8 cellular contexts compared by ENCODE assay signal in genomic region chr11:62544521-62545436, GRCh38. TPM values are rescaled to one million over a fixed set of nuclear protein-coding genes. Genes with fewer than 3 reads are reported as not detected.
DNase-seq lines count a peak whose midpoint lies in the region; ATAC-seq and TF ChIP-seq lines count a peak whose summit lies in the region.

No MANE protein-coding gene starts in this region.

- H3K36me3 ChIP-seq in HEK293 (ENCODE audit: control insufficient read depth in 2 of 2, insufficient read depth in 1 of 2, low read length in 2 of 2): no peaks in the 10 kb centered on the region
- no peaks in the 10 kb centered on the region for H3K36me3 ChIP-seq in left ventricle myocardium inferior
- peaks cover 34% of the 10 kb centered on the region for H3K36me3 ChIP-seq in skeletal muscle satellite cell (ENCODE audit: insufficient read depth, low read length)

- H3K27ac ChIP-seq in HEK293 (ENCODE audit: extremely low read depth, low read depth, low read length) (peak overlapping the region; percentile 72; the same call in 1 of the 2 replicates), left ventricle myocardium inferior (replicated peaks) (peak overlapping the region; percentile 100)

- no peak for ATAC-seq in HG03378 (IDR thresholded peaks at IDR 0.05; ENCODE audit: unreplicated experiment)

- intact Hi-C loops in left ventricle myocardium inferior (cut with micrococcal nuclease): loop anchor here (5.0 to 10.0 kb wide), 3 partner anchors 37 to 150 kb away; no protein-coding TSS in a partner anchor

- H3K4me3 ChIP-seq in AG09309 (ENCODE audit: control insufficient read depth, low read depth, low read length): peak overlapping the region; percentile 98
- H3K4me3 ChIP-seq in HEK293 (ENCODE audit: low read depth, low read length): peak overlapping the region; percentile 76
- peak overlapping the region; percentile 100 for H3K4me3 ChIP-seq in left ventricle myocardium inferior
- H3K4me3 ChIP-seq in skeletal muscle satellite cell (ENCODE audit: low read length): peak overlapping the region; percentile 97

- CTCF ChIA-PET in HEK293 (lab: Yijun Ruan, JAX): interaction anchor here (1.0 to 8.8 kb wide), 7 partner anchors 14 to 151 kb away, joined by 3 to 188 read pairs (median 37); no protein-coding TSS in a partner anchor

- H3K27me3 ChIP-seq in left ventricle myocardium inferior (ENCODE audit: low read depth): no peaks in the 10 kb centered on the region
- no peaks in the 10 kb centered on the region for H3K27me3 ChIP-seq in skeletal muscle satellite cell (ENCODE audit: control insufficient read depth, insufficient read depth, low read length)

- DNase-seq in AG09309 (ENCODE audit: low read depth) (no peak), left ventricle myocardium inferior (peak; percentile 53), OCI-M2 (lab: John Stamatoyannopoulos, UW; ENCODE audit: unreplicated experiment) (no peak), NCI-H1092 (lab: John Stamatoyannopoulos, UW) (no peak)
- DNase-seq in activated effector memory CD4-positive, alpha-beta T cell treated with anti-CD3 and anti-CD28 coated beads, Interleukin-2, amount 50 U/mL, for 16 hours: peak; percentile 79

- H3K9me3 ChIP-seq in HEK293 (ENCODE audit: control insufficient read depth, insufficient read depth, low read depth, low read length) (no peaks in the 10 kb centered on the region), left ventricle myocardium inferior (replicated peaks) (no peaks in the 10 kb centered on the region), skeletal muscle satellite cell (replicated peaks; ENCODE audit: low read length) (no peaks in the 10 kb centered on the region)

- H3K9ac ChIP-seq in skeletal muscle satellite cell (ENCODE audit: low read depth, low read length): peak overlapping the region; percentile 95

- POLR2A ChIA-PET in HEK293 (lab: Yijun Ruan, JAX): interaction anchor here (0.7 to 4.8 kb wide), 11 partner anchors 11 to 127 kb away, joined by 3 to 53 read pairs (median 8); partner anchors contain the start of genes C11orf98, CSKMT, EEF1G and LBHD1

- H3K4me1 ChIP-seq in HEK293 (ENCODE audit: control insufficient read depth, insufficient read depth, low read length): peaks cover under 1% of the 10 kb centered on the region; the same call in 1 of the 2 replicates
- peaks cover 98% of the 10 kb centered on the region for H3K4me1 ChIP-seq in left ventricle myocardium inferior
- H3K4me1 ChIP-seq in skeletal muscle satellite cell (ENCODE audit: control insufficient read depth, insufficient read depth, low read length): peaks cover 54% of the 10 kb centered on the region

- H3K4me2 ChIP-seq in skeletal muscle satellite cell (ENCODE audit: low read length): peak overlapping the region; percentile 96

- TF ChIP-seq CTCF in AG09309 (IDR thresholded peaks at IDR 0.05; ENCODE audit: control insufficient read depth, insufficient read depth, low read depth, low read length, missing control alignments): no peak
- TF ChIP-seq CTCF in HEK293 (tag by site-specific recombination; IDR thresholded peaks at IDR 0.05): no peak
- TF ChIP-seq CTCF in left ventricle myocardium inferior (IDR thresholded peaks at IDR 0.05; ENCODE audit: borderline replicate concordance): no peak

TF ChIP-seq in HEK293, 187 proteins besides CTCF, POLR2A, EP300 and RAD21:
- TF ChIP-seq ZBTB10 (tag by site-specific recombination; IDR thresholded peaks at IDR 0.05) (peak; percentile 38; the same call in 1 of the 2 replicates), GLIS1 (tag by site-specific recombination; IDR thresholded peaks at IDR 0.05) (peak; percentile 81), SETDB1 (IDR thresholded peaks at IDR 0.05; ENCODE audit: insufficient read length, low read length) (no peak), ZNF335 (tag by site-specific recombination; conservative IDR thresholded peaks at IDR 0.05) (peak; percentile 96)

RNA-seq across cellular contexts. Expression of gene AHNAK, which starts 1.8 kb away (rescaled TPM):
- 290 TPM for total RNA-seq in left ventricle myocardium inferior
- total RNA-seq in skeletal muscle satellite cell (2012; rRNA removed): 722 and 788 TPM in 2 replicates

RNA-seq across cellular contexts. Expression of gene EEF1G, which starts 28.9 kb away (rescaled TPM):
- 958 TPM for total RNA-seq in left ventricle myocardium inferior
- total RNA-seq in skeletal muscle satellite cell (2012; rRNA removed): 999 and 1,397 TPM in 2 replicates

RNA-seq across cellular contexts. Expression of gene TUT1, which starts 46.5 kb away (rescaled TPM):
- total RNA-seq in left ventricle myocardium inferior: 12.5 TPM
- 6.1 and 8.1 TPM in 2 replicates for total RNA-seq in skeletal muscle satellite cell (2012; rRNA removed)

RNA-seq across cellular contexts. Expression of gene MTA2, which starts 56.9 kb away (rescaled TPM):
- total RNA-seq in left ventricle myocardium inferior: 26.3 TPM
- total RNA-seq in skeletal muscle satellite cell (2012; rRNA removed): 90.0 and 104 TPM in 2 replicates

Comparison
In these comparisons a context has a peak if more than half of its experiments do, and no peak if none do; other contexts are left out.
1. DNase-seq: peak in activated effector memory CD4-positive, alpha-beta T cell treated with anti-CD3 and anti-CD28 coated beads, Interleukin-2, amount 50 U/mL, for 16 hours (single experiment) and left ventricle myocardium inferior (single experiment); none in AG09309 (single experiment), OCI-M2 (single experiment) and NCI-H1092 (single experiment).
2. Peak in every context shown above with its lines, with median percentiles within 50 percentile points of each other: H3K4me3 ChIP-seq.